ENCODE assay signal across 1 cellular context in the genomic region with DNA sequence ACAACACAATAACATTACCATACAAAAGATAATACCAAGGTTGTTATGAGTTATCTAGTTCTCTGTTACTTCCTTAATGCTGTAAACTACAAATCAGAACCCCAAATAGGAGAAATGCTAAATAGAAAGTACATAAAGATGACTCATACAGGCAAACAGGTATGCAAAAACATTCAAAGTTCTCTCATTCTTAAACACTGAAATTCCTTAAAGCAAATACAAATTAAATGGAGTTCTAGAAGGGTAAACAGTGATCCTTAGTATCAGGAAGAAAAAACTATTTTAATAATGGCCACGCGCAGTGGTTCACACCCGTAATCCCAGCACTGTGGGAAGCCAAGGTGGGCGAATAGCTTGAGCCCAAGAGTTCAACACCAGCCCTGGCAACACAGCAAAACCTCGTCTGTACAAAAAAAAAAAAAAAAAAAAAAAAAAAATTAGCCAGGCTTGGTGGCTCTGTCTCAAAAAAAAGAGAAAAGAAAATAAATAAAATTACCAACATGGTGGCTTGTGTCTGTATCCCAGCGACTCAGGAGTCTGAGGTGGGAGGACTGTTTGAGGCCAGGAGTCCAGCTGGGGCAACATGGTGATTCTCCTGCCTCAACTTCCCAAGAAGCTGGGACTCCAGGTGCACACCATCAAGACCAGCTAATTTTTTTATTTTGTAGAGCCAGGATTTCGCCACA.
TF ChIP-seq lines count a peak whose summit lies in the region.

No MANE protein-coding gene starts in this region.

TF ChIP-seq in WTC11, 78 proteins besides CTCF, POLR2A, EP300 and RAD21 (continued from another document):
- TF ChIP-seq, protein P1, sequence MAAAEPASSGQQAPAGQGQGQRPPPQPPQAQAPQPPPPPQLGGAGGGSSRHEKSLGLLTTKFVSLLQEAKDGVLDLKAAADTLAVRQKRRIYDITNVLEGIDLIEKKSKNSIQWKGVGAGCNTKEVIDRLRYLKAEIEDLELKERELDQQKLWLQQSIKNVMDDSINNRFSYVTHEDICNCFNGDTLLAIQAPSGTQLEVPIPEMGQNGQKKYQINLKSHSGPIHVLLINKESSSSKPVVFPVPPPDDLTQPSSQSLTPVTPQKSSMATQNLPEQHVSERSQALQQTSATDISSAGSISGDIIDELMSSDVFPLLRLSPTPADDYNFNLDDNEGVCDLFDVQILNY (CRISPR knock-in tag; IDR thresholded peaks at IDR 0.05) = no peak
- no peak for TF ChIP-seq SMAD3 (CRISPR knock-in tag; IDR thresholded peaks at IDR 0.05; ENCODE audit: borderline replicate concordance)
- TF ChIP-seq ARID4B (CRISPR knock-in tag; IDR thresholded peaks at IDR 0.05; ENCODE audit: borderline replicate concordance) = no peak
- no peak for TF ChIP-seq ESRRA (CRISPR knock-in tag; IDR thresholded peaks at IDR 0.05; ENCODE audit: borderline replicate concordance)
- no peak for TF ChIP-seq CREM (CRISPR knock-in tag; IDR thresholded peaks at IDR 0.05)
- TF ChIP-seq, protein P2, sequence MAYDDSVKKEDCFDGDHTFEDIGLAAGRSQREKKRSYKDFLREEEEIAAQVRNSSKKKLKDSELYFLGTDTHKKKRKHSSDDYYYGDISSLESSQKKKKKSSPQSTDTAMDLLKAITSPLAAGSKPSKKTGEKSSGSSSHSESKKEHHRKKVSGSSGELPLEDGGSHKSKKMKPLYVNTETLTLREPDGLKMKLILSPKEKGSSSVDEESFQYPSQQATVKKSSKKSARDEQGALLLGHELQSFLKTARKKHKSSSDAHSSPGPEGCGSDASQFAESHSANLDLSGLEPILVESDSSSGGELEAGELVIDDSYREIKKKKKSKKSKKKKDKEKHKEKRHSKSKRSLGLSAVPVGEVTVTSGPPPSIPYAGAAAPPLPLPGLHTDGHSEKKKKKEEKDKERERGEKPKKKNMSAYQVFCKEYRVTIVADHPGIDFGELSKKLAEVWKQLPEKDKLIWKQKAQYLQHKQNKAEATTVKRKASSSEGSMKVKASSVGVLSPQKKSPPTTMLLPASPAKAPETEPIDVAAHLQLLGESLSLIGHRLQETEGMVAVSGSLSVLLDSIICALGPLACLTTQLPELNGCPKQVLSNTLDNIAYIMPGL (CRISPR knock-in tag; IDR thresholded peaks at IDR 0.05) = no peak
- no peak for TF ChIP-seq NFATC4 (CRISPR knock-in tag; IDR thresholded peaks at IDR 0.05)
- no peak for TF ChIP-seq SMAD4 (CRISPR knock-in tag; IDR thresholded peaks at IDR 0.05)
- no peak for TF ChIP-seq ELF4 (CRISPR knock-in tag; IDR thresholded peaks at IDR 0.05; ENCODE audit: low read depth)
- no peak for TF ChIP-seq ZNF263 (CRISPR knock-in tag; IDR thresholded peaks at IDR 0.05; ENCODE audit: low read depth)
- no peak for TF ChIP-seq ATF6 (CRISPR knock-in tag; IDR thresholded peaks at IDR 0.05)
- TF ChIP-seq, protein P3, sequence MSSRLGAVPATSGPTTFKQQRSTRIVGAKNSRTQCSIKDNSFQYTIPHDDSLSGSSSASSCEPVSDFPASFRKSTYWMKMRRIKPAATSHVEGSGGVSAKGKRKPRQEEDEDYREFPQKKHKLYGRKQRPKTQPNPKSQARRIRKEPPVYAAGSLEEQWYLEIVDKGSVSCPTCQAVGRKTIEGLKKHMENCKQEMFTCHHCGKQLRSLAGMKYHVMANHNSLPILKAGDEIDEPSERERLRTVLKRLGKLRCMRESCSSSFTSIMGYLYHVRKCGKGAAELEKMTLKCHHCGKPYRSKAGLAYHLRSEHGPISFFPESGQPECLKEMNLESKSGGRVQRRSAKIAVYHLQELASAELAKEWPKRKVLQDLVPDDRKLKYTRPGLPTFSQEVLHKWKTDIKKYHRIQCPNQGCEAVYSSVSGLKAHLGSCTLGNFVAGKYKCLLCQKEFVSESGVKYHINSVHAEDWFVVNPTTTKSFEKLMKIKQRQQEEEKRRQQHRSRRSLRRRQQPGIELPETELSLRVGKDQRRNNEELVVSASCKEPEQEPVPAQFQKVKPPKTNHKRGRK (CRISPR knock-in tag; IDR thresholded peaks at IDR 0.05; ENCODE audit: borderline replicate concordance) = no peak
- TF ChIP-seq ATF1 (CRISPR knock-in tag; IDR thresholded peaks at IDR 0.05) = no peak
- TF ChIP-seq ZNF416 (CRISPR knock-in tag; IDR thresholded peaks at IDR 0.05) = no peak
